2 cellular contexts compared by ENCODE assay signal in the genomic region with DNA sequence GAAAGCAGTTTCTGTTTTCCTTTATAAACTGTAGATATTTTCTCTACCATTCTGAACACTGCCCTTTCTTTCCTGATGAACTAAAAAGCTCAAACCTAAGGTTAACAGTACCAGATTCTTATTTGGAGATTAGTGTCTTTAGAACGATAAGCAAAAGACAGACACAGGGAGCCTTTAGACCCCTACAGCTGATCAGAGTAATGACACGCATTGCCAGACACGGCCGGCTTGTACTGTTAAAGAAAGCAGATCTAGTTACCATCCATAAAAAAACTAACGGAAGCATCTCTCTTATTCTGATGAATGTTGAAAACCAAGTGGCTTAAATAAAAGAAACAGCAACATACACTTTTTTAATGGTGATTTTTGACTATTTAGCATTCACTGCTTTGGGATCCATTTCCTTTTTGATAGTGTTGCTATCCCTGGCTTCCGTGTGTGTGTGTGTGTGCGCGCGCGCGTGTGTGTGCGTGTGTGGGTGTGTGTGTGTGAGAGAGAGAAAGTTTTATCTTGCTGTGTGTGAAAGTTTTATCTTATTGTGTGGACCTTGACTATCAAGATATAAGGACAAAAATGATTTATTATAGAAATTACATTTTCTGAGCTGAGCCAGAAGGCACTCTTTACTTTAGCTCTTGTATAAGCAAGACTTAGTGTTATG.
TF ChIP-seq lines count a peak whose summit lies in the region.

No MANE protein-coding gene starts in this region.

TF ChIP-seq in SK-N-SH, 30 proteins besides CTCF, POLR2A, EP300 and RAD21 (continued from another document):
- TF ChIP-seq, protein P1, sequence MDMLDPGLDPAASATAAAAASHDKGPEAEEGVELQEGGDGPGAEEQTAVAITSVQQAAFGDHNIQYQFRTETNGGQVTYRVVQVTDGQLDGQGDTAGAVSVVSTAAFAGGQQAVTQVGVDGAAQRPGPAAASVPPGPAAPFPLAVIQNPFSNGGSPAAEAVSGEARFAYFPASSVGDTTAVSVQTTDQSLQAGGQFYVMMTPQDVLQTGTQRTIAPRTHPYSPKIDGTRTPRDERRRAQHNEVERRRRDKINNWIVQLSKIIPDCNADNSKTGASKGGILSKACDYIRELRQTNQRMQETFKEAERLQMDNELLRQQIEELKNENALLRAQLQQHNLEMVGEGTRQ (IDR thresholded peaks at IDR 0.05; ENCODE audit: borderline replicate concordance, low read depth, low read length) = no peak
- no peak for TF ChIP-seq ELF1 (IDR thresholded peaks at IDR 0.05)
- no peak for TF ChIP-seq RCOR1 (IDR thresholded peaks at IDR 0.05; ENCODE audit: low read length)
- TF ChIP-seq JUND (IDR thresholded peaks at IDR 0.05) = no peak
- TF ChIP-seq POLR2AphosphoS5 (IDR thresholded peaks at IDR 0.05; ENCODE audit: low read depth, low read length) = no peak
- no peak for TF ChIP-seq NRF1 (IDR thresholded peaks at IDR 0.05; ENCODE audit: low read depth, low read length)
- no peak for TF ChIP-seq RFX5 (IDR thresholded peaks at IDR 0.05; ENCODE audit: low read length)
- no peak for TF ChIP-seq FOXM1 (IDR thresholded peaks at IDR 0.05; ENCODE audit: low read depth)
- TF ChIP-seq TAF1 (IDR thresholded peaks at IDR 0.05; ENCODE audit: borderline replicate concordance, low read depth, low read length) = no peak
- TF ChIP-seq YY1 (IDR thresholded peaks at IDR 0.05; ENCODE audit: low read depth) = no peak
- TF ChIP-seq, protein P2, sequence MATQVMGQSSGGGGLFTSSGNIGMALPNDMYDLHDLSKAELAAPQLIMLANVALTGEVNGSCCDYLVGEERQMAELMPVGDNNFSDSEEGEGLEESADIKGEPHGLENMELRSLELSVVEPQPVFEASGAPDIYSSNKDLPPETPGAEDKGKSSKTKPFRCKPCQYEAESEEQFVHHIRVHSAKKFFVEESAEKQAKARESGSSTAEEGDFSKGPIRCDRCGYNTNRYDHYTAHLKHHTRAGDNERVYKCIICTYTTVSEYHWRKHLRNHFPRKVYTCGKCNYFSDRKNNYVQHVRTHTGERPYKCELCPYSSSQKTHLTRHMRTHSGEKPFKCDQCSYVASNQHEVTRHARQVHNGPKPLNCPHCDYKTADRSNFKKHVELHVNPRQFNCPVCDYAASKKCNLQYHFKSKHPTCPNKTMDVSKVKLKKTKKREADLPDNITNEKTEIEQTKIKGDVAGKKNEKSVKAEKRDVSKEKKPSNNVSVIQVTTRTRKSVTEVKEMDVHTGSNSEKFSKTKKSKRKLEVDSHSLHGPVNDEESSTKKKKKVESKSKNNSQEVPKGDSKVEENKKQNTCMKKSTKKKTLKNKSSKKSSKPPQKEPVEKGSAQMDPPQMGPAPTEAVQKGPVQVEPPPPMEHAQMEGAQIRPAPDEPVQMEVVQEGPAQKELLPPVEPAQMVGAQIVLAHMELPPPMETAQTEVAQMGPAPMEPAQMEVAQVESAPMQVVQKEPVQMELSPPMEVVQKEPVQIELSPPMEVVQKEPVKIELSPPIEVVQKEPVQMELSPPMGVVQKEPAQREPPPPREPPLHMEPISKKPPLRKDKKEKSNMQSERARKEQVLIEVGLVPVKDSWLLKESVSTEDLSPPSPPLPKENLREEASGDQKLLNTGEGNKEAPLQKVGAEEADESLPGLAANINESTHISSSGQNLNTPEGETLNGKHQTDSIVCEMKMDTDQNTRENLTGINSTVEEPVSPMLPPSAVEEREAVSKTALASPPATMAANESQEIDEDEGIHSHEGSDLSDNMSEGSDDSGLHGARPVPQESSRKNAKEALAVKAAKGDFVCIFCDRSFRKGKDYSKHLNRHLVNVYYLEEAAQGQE (IDR thresholded peaks at IDR 0.05; ENCODE audit: low read depth, low read length) = no peak
- no peak for TF ChIP-seq NFIC (IDR thresholded peaks at IDR 0.05; ENCODE audit: borderline replicate concordance)

TF ChIP-seq in SK-N-SH treated with all-trans-retinoic acid at 6 μM for 48 hours, 23 proteins besides CTCF, POLR2A, EP300 and RAD21 (continued from another document):
- TF ChIP-seq, protein P3, sequence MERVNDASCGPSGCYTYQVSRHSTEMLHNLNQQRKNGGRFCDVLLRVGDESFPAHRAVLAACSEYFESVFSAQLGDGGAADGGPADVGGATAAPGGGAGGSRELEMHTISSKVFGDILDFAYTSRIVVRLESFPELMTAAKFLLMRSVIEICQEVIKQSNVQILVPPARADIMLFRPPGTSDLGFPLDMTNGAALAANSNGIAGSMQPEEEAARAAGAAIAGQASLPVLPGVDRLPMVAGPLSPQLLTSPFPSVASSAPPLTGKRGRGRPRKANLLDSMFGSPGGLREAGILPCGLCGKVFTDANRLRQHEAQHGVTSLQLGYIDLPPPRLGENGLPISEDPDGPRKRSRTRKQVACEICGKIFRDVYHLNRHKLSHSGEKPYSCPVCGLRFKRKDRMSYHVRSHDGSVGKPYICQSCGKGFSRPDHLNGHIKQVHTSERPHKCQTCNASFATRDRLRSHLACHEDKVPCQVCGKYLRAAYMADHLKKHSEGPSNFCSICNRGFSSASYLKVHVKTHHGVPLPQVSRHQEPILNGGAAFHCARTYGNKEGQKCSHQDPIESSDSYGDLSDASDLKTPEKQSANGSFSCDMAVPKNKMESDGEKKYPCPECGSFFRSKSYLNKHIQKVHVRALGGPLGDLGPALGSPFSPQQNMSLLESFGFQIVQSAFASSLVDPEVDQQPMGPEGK (CRISPR knock-in tag; IDR thresholded peaks at IDR 0.05; ENCODE audit: borderline replicate concordance) = no peak
- TF ChIP-seq ZFP30 (CRISPR knock-in tag; IDR thresholded peaks at IDR 0.05) (no peak), BACH2 (CRISPR knock-in tag; IDR thresholded peaks at IDR 0.05; ENCODE audit: borderline replicate concordance) (no peak), ARNTL (CRISPR knock-in tag; IDR thresholded peaks at IDR 0.05; ENCODE audit: borderline replicate concordance, low read depth) (no peak), PPARA (CRISPR knock-in tag; IDR thresholded peaks at IDR 0.05; ENCODE audit: borderline replicate concordance) (no peak), ESRRG (CRISPR knock-in tag; IDR thresholded peaks at IDR 0.05) (no peak), ZNF70 (CRISPR knock-in tag; IDR thresholded peaks at IDR 0.05) (no peak)
- TF ChIP-seq, protein P4, sequence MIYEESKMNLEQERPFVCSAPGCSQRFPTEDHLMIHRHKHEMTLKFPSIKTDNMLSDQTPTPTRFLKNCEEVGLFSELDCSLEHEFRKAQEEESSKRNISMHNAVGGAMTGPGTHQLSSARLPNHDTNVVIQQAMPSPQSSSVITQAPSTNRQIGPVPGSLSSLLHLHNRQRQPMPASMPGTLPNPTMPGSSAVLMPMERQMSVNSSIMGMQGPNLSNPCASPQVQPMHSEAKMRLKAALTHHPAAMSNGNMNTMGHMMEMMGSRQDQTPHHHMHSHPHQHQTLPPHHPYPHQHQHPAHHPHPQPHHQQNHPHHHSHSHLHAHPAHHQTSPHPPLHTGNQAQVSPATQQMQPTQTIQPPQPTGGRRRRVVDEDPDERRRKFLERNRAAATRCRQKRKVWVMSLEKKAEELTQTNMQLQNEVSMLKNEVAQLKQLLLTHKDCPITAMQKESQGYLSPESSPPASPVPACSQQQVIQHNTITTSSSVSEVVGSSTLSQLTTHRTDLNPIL (CRISPR knock-in tag; IDR thresholded peaks at IDR 0.05; ENCODE audit: low read depth) = no peak
TF ChIP-seq in SK-N-SH treated with all-trans-retinoic acid at 6 μM for 48 hours: peak in this region for 0.
